12 cellular contexts compared by ENCODE assay signal in the genomic region with DNA sequence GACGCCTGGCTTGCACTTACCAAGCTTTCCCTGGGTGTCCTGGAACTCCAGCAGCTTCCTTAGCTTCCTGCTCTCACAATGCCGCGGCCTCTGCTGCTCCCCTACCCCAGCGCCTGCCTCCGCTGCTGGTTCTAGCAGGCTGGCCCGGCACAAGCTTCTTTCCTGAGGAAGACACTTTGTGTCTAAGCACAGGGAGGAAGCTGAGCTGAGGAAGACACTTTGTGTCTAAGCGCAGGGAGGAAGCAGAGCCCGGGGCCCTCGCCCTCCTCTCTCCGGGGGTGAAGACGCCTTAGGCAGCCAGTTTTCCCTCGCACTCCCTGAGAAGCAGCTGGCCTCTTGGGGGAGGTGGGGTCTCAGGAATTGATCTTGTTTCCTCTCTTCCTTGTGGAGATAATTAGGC.
DNase-seq lines count a peak whose midpoint lies in the region; ATAC-seq and TF ChIP-seq lines count a peak whose summit lies in the region.
"Had no signal": no experiment of that assay in that cellular context is flagged by ENCODE, and none has a peak within 500 bp of the region (broad histone marks: within the 10 kb centered on the region; RNA-seq: fewer than 3 reads in every experiment).

No MANE protein-coding gene starts in this region.

- H3K27me3 Mint-ChIP-seq in T-helper 17 cell (no peaks in the 10 kb centered on the region), endothelial cell (ENCODE audit: unreplicated experiment) (peaks cover 19% of the 10 kb centered on the region), progenitor cell of endocrine pancreas (no peaks in the 10 kb centered on the region)
- no peaks in the 10 kb centered on the region for H3K27me3 Mint-ChIP-seq in activated CD8-positive, alpha-beta memory T cell treated with anti-CD3 and anti-CD28 coated beads, Interleukin-2, amount 10 ng/mL, durations not matched to agents 7 days and 5 days
- H3K27me3 Mint-ChIP-seq: activated CD4-positive, alpha-beta memory T cell treated with anti-CD3 and anti-CD28 coated beads, Interleukin-2, amount 10 ng/mL, durations not matched to agents 7 days and 5 days had no signal

- TF ChIP-seq CTCF in endothelial cell (IDR thresholded peaks at IDR 0.05; ENCODE audit: unreplicated experiment) (no peak), progenitor cell of endocrine pancreas (IDR thresholded peaks at IDR 0.05; ENCODE audit: unreplicated experiment) (no peak)

- DNase-seq in NCI-H82 (lab: John Stamatoyannopoulos, UW) (peak; percentile 37), NCI-H82 treated with DMSO at 0.1 percent for 48 hours (lab: John Stamatoyannopoulos, UW; ENCODE audit: unreplicated experiment) (no peak), T-helper 17 cell (no peak), endothelial cell (ENCODE audit: low spot score) (peak; percentile 64), progenitor cell of endocrine pancreas (ENCODE audit: low spot score, unreplicated experiment) (no peak), DMS53 treated with DMSO at 0.1 percent for 48 hours (lab: John Stamatoyannopoulos, UW; ENCODE audit: unreplicated experiment) (no peak)
- no peak for DNase-seq in activated CD8-positive, alpha-beta memory T cell treated with anti-CD3 and anti-CD28 coated beads, Interleukin-2, amount 10 ng/mL, durations not matched to agents 7 days and 5 days
- DNase-seq: amniotic stem cell, esophagus squamous epithelium had no signal

- H3K27ac Mint-ChIP-seq in T-helper 17 cell (peak overlapping the region; percentile 94), endothelial cell (ENCODE audit: unreplicated experiment) (peak overlapping the region; percentile 87), progenitor cell of endocrine pancreas (peak overlapping the region; percentile 37)
- H3K27ac Mint-ChIP-seq in activated CD8-positive, alpha-beta memory T cell treated with anti-CD3 and anti-CD28 coated beads, Interleukin-2, amount 10 ng/mL, durations not matched to agents 7 days and 5 days: no peak overlapping the region

- H3K4me1 Mint-ChIP-seq in T-helper 17 cell (peaks cover 15% of the 10 kb centered on the region), endothelial cell (ENCODE audit: unreplicated experiment) (peaks cover 45% of the 10 kb centered on the region), progenitor cell of endocrine pancreas (ENCODE audit: low read depth) (no peaks in the 10 kb centered on the region)
- H3K4me1 Mint-ChIP-seq in activated CD8-positive, alpha-beta memory T cell treated with anti-CD3 and anti-CD28 coated beads, Interleukin-2, amount 10 ng/mL, durations not matched to agents 7 days and 5 days: peaks cover 4% of the 10 kb centered on the region

- H3K9me3 ChIP-seq in T-helper 17 cell (ENCODE audit: control insufficient read depth, low read length, poor library complexity, severe bottlenecking): no peaks in the 10 kb centered on the region
- H3K9me3 ChIP-seq: esophagus squamous epithelium, upper lobe of left lung had no signal

- ATAC-seq in T-helper 17 cell (no peak), GM21528 (IDR thresholded peaks at IDR 0.05; ENCODE audit: low FRiP score, unreplicated experiment) (no peak)
- ATAC-seq in activated CD8-positive, alpha-beta memory T cell treated with anti-CD3 and anti-CD28 coated beads, Interleukin-2, amount 10 ng/mL, durations not matched to agents 7 days and 5 days: no peak

- H3K36me3 Mint-ChIP-seq in T-helper 17 cell (ENCODE audit: low read depth) (peaks cover 9% of the 10 kb centered on the region), endothelial cell (ENCODE audit: low read depth, unreplicated experiment) (peaks cover 42% of the 10 kb centered on the region), progenitor cell of endocrine pancreas (ENCODE audit: insufficient read depth) (peaks cover 12% of the 10 kb centered on the region)
- H3K36me3 Mint-ChIP-seq in activated CD8-positive, alpha-beta memory T cell treated with anti-CD3 and anti-CD28 coated beads, Interleukin-2, amount 10 ng/mL, durations not matched to agents 7 days and 5 days: peaks cover 3% of the 10 kb centered on the region

- CTCF ChIA-PET in activated CD8-positive, alpha-beta memory T cell treated with anti-CD3 and anti-CD28 coated beads, Interleukin-2, amount 10 ng/mL, durations not matched to agents 7 days and 5 days (lab: Charles Lee): interaction anchor here (0.7 to 1.9 kb wide), 19 partner anchors 9 to 194 kb away, joined by 3 to 6 read pairs (median 4); a partner anchor contains a TSS

- no peaks in the 10 kb centered on the region for H3K9me3 Mint-ChIP-seq in endothelial cell (ENCODE audit: unreplicated experiment)
- H3K9me3 Mint-ChIP-seq in progenitor cell of endocrine pancreas (ENCODE audit: low read depth): no peaks in the 10 kb centered on the region
- no peaks in the 10 kb centered on the region for H3K9me3 Mint-ChIP-seq in activated CD8-positive, alpha-beta memory T cell treated with anti-CD3 and anti-CD28 coated beads, Interleukin-2, amount 10 ng/mL, durations not matched to agents 7 days and 5 days (ENCODE audit: low read depth)
- H3K9me3 Mint-ChIP-seq: activated CD4-positive, alpha-beta memory T cell treated with anti-CD3 and anti-CD28 coated beads, Interleukin-2, amount 10 ng/mL, durations not matched to agents 7 days and 5 days had no signal

- H3K4me3 Mint-ChIP-seq in T-helper 17 cell: no peak overlapping the region
- peak overlapping the region; percentile 72 for H3K4me3 Mint-ChIP-seq in endothelial cell (ENCODE audit: unreplicated experiment)
- H3K4me3 Mint-ChIP-seq in progenitor cell of endocrine pancreas (ENCODE audit: low read depth): no peak overlapping the region
- H3K4me3 Mint-ChIP-seq in activated CD8-positive, alpha-beta memory T cell treated with anti-CD3 and anti-CD28 coated beads, Interleukin-2, amount 10 ng/mL, durations not matched to agents 7 days and 5 days: no peak overlapping the region
- H3K4me3 Mint-ChIP-seq: activated CD4-positive, alpha-beta memory T cell treated with anti-CD3 and anti-CD28 coated beads, Interleukin-2, amount 10 ng/mL, durations not matched to agents 7 days and 5 days had no signal

Comparison
In these comparisons a context has a peak if more than half of its experiments do, and no peak if none do; other contexts are left out.
1. DNase-seq: peak in NCI-H82 (single experiment) and endothelial cell (single experiment); none in NCI-H82 treated with DMSO at 0.1 percent for 48 hours (single experiment), T-helper 17 cell (0 of 3), progenitor cell of endocrine pancreas (single experiment), DMS53 treated with DMSO at 0.1 percent for 48 hours (single experiment) and activated CD8-positive, alpha-beta memory T cell treated with anti-CD3 and anti-CD28 coated beads, Interleukin-2, amount 10 ng/mL, durations not matched to agents 7 days and 5 days (single experiment).